8 cellular contexts compared by ENCODE assay signal in genomic region chr1:23558872-23559135, GRCh38. TPM values are rescaled to one million over a fixed set of nuclear protein-coding genes. Genes with fewer than 3 reads are reported as not detected.
A peak's percentile ranks its signal among the peaks of the same experiment; 100 is the strongest.
DNase-seq lines count a peak whose midpoint lies in the region; ATAC-seq and TF ChIP-seq lines count a peak whose summit lies in the region.

No MANE protein-coding gene starts in this region.

- H3K4me3 ChIP-seq in HL-60 (replicated peaks; ENCODE audit: insufficient read depth, low read length) (peak overlapping the region; percentile 33), mononuclear cell (ENCODE audit: low read length) (peak overlapping the region; percentile 72)

- ATAC-seq in GM19452 (IDR thresholded peaks at IDR 0.05; ENCODE audit: unreplicated experiment): no peak

- H3K36me3 Mint-ChIP-seq in brain: peaks cover 5% of the 10 kb centered on the region

- peak overlapping the region; percentile 86 to 92 (median 89) for H3K4me3 Mint-ChIP-seq in brain

- TF ChIP-seq CTCF in 22Rv1 (IDR thresholded peaks at IDR 0.05) (no peak), HL-60 (IDR thresholded peaks at IDR 0.05; ENCODE audit: insufficient read depth, low read length) (no peak), brain (conservative IDR thresholded peaks at IDR 0.05) (no peak)

- peaks cover 85% of the 10 kb centered on the region for H3K4me1 Mint-ChIP-seq in brain

- peaks cover 84% of the 10 kb centered on the region for H3K4me1 ChIP-seq in mononuclear cell (ENCODE audit: insufficient read depth, low read length)

- peaks cover 0 to 1% (median 0%) of the 10 kb centered on the region in 5 experiments for H3K9me3 Mint-ChIP-seq in brain

- DNase-seq in HL-60 (ENCODE audit: low read depth in 1 of 2, low spot score in 1 of 2) (no peak), COR-L47 (lab: John Stamatoyannopoulos, UW) (no peak), NCI-H2029 (lab: John Stamatoyannopoulos, UW) (no peak)
- no peak for DNase-seq in stimulated activated CD4-positive, alpha-beta T cell treated with anti-CD3 and anti-CD28 coated beads, Interleukin-2, amount 100 ng/mL, for 48 hours

- no peaks in the 10 kb centered on the region for H3K9me3 ChIP-seq in mononuclear cell (ENCODE audit: low read depth, low read length)

- H3K27me3 ChIP-seq in HL-60 (ENCODE audit: insufficient read depth, poor library complexity, severe bottlenecking) (peaks cover 72% of the 10 kb centered on the region), mononuclear cell (ENCODE audit: insufficient read depth, low read length) (peaks cover 62% of the 10 kb centered on the region)

- H3K27ac ChIP-seq in 22Rv1 (peak overlapping the region; percentile 100), HL-60 (replicated peaks) (no peak overlapping the region)

- H3K27ac Mint-ChIP-seq in brain: peak overlapping the region; percentile 88 to 98 (median 98)

- peaks cover 51% of the 10 kb centered on the region for H3K27me3 Mint-ChIP-seq in brain

RNA-seq across cellular contexts. Expression of gene ID3, which starts 0.5 kb away (rescaled TPM):
- polyA plus RNA-seq in brain (ENCODE audit: insufficient read depth, low read depth, low replicate concordance): 60.1 TPM
- 47.3 TPM for total RNA-seq in mononuclear cell

RNA-seq across cellular contexts. Expression of gene E2F2, which starts 27.8 kb away (rescaled TPM):
- polyA plus RNA-seq in brain (ENCODE audit: insufficient read depth, low read depth, low replicate concordance): 10.2 TPM
- 2.7 TPM for total RNA-seq in mononuclear cell
